ENCODE assay signal across 1 cellular context in the genomic region with DNA sequence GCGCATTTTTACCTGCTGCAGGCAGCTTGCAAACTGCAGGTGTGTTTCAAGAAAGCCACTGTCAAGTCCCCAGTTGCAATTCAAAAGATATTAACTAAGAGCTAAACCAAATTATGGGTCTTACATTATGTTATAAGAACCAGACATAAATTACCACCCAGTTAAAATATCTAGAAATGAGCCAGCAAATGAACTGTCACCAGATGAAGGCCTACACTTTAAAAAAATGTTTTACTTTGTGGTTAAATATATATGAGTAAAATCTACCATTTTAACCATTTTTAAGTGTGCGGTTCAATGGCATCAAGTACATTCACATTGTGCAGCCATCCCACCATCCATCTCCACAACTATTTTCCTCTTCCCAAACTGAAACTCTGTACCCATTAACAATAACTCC.
TF ChIP-seq lines count a peak whose summit lies in the region.

No MANE protein-coding gene starts in this region.

TF ChIP-seq in GM23338, 12 proteins besides CTCF, POLR2A, EP300 and RAD21 (continued from another document):
- TF ChIP-seq ZNF462 (CRISPR knock-in tag; IDR thresholded peaks at IDR 0.05) (no peak), JUNB (IDR thresholded peaks at IDR 0.05; ENCODE audit: unreplicated experiment) (no peak), STAT1 (IDR thresholded peaks at IDR 0.05; ENCODE audit: unreplicated experiment) (no peak)
